ENCODE assay signal across 21 cellular contexts in the genomic region with DNA sequence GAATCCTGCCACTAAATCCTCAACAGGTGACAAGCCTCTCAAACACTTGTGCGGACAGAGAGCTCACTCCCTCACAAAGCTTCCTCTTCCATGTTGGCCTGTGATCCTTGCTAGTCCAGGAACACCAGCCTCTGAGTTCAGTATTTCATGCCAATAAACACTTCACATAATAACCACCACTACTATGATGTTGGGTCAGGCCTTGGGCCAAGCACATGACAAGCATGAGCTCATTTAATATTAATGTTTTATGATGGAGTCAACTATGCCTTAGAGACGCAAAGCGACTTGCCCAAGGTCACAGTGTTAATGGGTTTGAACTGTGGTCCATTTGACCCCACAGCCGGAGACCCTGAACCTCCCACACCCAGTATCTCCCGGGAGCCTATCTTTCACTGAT.
DNase-seq lines count a peak whose midpoint lies in the region; ATAC-seq and TF ChIP-seq lines count a peak whose summit lies in the region.
"Had no signal": no experiment of that assay in that cellular context is flagged by ENCODE, and none has a peak within 500 bp of the region (broad histone marks: within the 10 kb centered on the region; RNA-seq: fewer than 3 reads in every experiment).

No MANE protein-coding gene starts in this region.

- H3K27me3 ChIP-seq in suprapubic skin = no peaks in the 10 kb centered on the region
- H3K27me3 ChIP-seq in CD8-positive, alpha-beta memory T cell (ENCODE audit: insufficient read depth, low read length, poor library complexity, severe bottlenecking) = no peaks in the 10 kb centered on the region
- H3K27me3 ChIP-seq: SJCRH30 had no signal

- DNase-seq in fibroblast of villous mesenchyme (ENCODE audit: low read depth) (peak; percentile 32), mucosa of descending colon (no peak), suprapubic skin (ENCODE audit: low spot score in 2 of 2) (peak in 1 of 2 donors; percentile 76), LoVo (ENCODE audit: low spot score) (no peak), NOMO-1 (lab: John Stamatoyannopoulos, UW; ENCODE audit: unreplicated experiment in 2 of 2) (no peak)
- no peak for DNase-seq in CD8-positive, alpha-beta memory T cell
- DNase-seq: activated CD4-positive, alpha-beta memory T cell treated with anti-CD3 and anti-CD28 coated beads, Interleukin-2, amount 10 ng/mL, durations not matched to agents 7 days and 5 days; activated naive CD4-positive, alpha-beta T cell treated with anti-CD3 and anti-CD28 coated beads, Interleukin-2, amount 10 ng/mL, durations not matched to agents 7 days and 5 days; activated T-cell treated with anti-CD3 and anti-CD28 coated beads, Interleukin-2, amount 50 U/mL, for 1 hour; DMS79; effector memory CD4-positive, alpha-beta T cell; hippocampal formation; NCI-H524 treated with DMSO at 0.1 percent for 48 hours; SJCRH30; T-helper 17 cell had no signal

- H3K4me1 ChIP-seq in HEK293 (ENCODE audit: control insufficient read depth, insufficient read depth, low read length) (no peaks in the 10 kb centered on the region), mucosa of descending colon (ENCODE audit: low read depth) (no peaks in the 10 kb centered on the region), suprapubic skin (peaks cover 55% of the 10 kb centered on the region)
- no peaks in the 10 kb centered on the region for H3K4me1 ChIP-seq in CD8-positive, alpha-beta memory T cell (ENCODE audit: insufficient read depth, low read length)
- H3K4me1 ChIP-seq: SJCRH30 had no signal

- POLR2A ChIA-PET in HEK293 (lab: Yijun Ruan, JAX) = interaction anchor here (0.5 kb wide), 1 partner anchor 68 kb away, joined by 5 read pairs; no protein-coding TSS in a partner anchor
- POLR2A ChIA-PET in CD8-positive, alpha-beta memory T cell (lab: Charles Lee) = no interaction called here

- H3K36me3 ChIP-seq in HEK293 (ENCODE audit: control insufficient read depth in 2 of 2, insufficient read depth in 1 of 2, low read length in 2 of 2) (no peaks in the 10 kb centered on the region), mucosa of descending colon (ENCODE audit: low read depth) (no peaks in the 10 kb centered on the region), suprapubic skin (no peaks in the 10 kb centered on the region)
- no peaks in the 10 kb centered on the region for H3K36me3 ChIP-seq in CD8-positive, alpha-beta memory T cell (ENCODE audit: insufficient read depth, low read length)
- H3K36me3 ChIP-seq: SJCRH30 had no signal

- no peak overlapping the region for H3K4me3 Mint-ChIP-seq in CD8-positive, alpha-beta memory T cell
- H3K4me3 Mint-ChIP-seq: activated CD4-positive, alpha-beta memory T cell treated with anti-CD3 and anti-CD28 coated beads, Interleukin-2, amount 10 ng/mL, durations not matched to agents 7 days and 5 days; activated naive CD4-positive, alpha-beta T cell treated with anti-CD3 and anti-CD28 coated beads, Interleukin-2, amount 10 ng/mL, durations not matched to agents 7 days and 5 days; mesothelial cell of epicardium; neural crest cell; stimulated activated memory B cell treated with anti-CD40 and anti-IgM and Interleukin-4, amounts not matched to agents 10 μg/mL and 1 μg/mL and 100 μg/mL, for 72 hours; T-helper 17 cell had no signal

- no peak for TF ChIP-seq EP300 in suprapubic skin (IDR thresholded peaks at IDR 0.05)

- peaks cover 0 to 5% (median 0%) of the 10 kb centered on the region in 3 donors for H3K4me1 Mint-ChIP-seq in CD8-positive, alpha-beta memory T cell
- H3K4me1 Mint-ChIP-seq: activated CD4-positive, alpha-beta memory T cell treated with anti-CD3 and anti-CD28 coated beads, Interleukin-2, amount 10 ng/mL, durations not matched to agents 7 days and 5 days; activated naive CD4-positive, alpha-beta T cell treated with anti-CD3 and anti-CD28 coated beads, Interleukin-2, amount 10 ng/mL, durations not matched to agents 7 days and 5 days; T-helper 17 cell had no signal

- H3K9me3 ChIP-seq in HEK293 (ENCODE audit: control insufficient read depth, insufficient read depth, low read depth, low read length) (no peaks in the 10 kb centered on the region), mucosa of descending colon (no peaks in the 10 kb centered on the region), suprapubic skin (no peaks in the 10 kb centered on the region)
- no peaks in the 10 kb centered on the region for H3K9me3 ChIP-seq in CD8-positive, alpha-beta memory T cell (ENCODE audit: low read length)
- H3K9me3 ChIP-seq: SJCRH30 had no signal

- WGBS in suprapubic skin = 26% methylated on average over 5 of the region's 5 CpGs

- ATAC-seq in mucosa of descending colon (peak; percentile 31), GM21717 (IDR thresholded peaks at IDR 0.05; ENCODE audit: unreplicated experiment) (no peak)
- ATAC-seq: stimulated activated memory B cell treated with anti-CD40 and anti-IgM and Interleukin-4, amounts not matched to agents 10 μg/mL and 1 μg/mL and 100 μg/mL, for 72 hours; T-helper 17 cell had no signal

- H3K36me3 Mint-ChIP-seq in CD8-positive, alpha-beta memory T cell = peaks cover 0 to 10% (median 4%) of the 10 kb centered on the region in 3 donors
- H3K36me3 Mint-ChIP-seq: activated naive CD4-positive, alpha-beta T cell treated with anti-CD3 and anti-CD28 coated beads, Interleukin-2, amount 10 ng/mL, durations not matched to agents 7 days and 5 days; stimulated activated memory B cell treated with anti-CD40 and anti-IgM and Interleukin-4, amounts not matched to agents 10 μg/mL and 1 μg/mL and 100 μg/mL, for 72 hours had no signal

- H3K27me3 Mint-ChIP-seq in CD8-positive, alpha-beta memory T cell = peaks cover 0 to 5% of the 10 kb centered on the region in 2 donors
- H3K27me3 Mint-ChIP-seq: activated CD4-positive, alpha-beta memory T cell treated with anti-CD3 and anti-CD28 coated beads, Interleukin-2, amount 10 ng/mL, durations not matched to agents 7 days and 5 days; activated naive CD4-positive, alpha-beta T cell treated with anti-CD3 and anti-CD28 coated beads, Interleukin-2, amount 10 ng/mL, durations not matched to agents 7 days and 5 days had no signal

- no peak overlapping the region for H3K4me3 ChIP-seq in HEK293 (ENCODE audit: low read depth, low read length)
- no peak overlapping the region for H3K4me3 ChIP-seq in fibroblast of villous mesenchyme (ENCODE audit: low read depth, low read length)
- H3K4me3 ChIP-seq in mucosa of descending colon = no peak overlapping the region
- no peak overlapping the region for H3K4me3 ChIP-seq in suprapubic skin
- H3K4me3 ChIP-seq in CD8-positive, alpha-beta memory T cell (ENCODE audit: low read length) = no peak overlapping the region
- H3K4me3 ChIP-seq: SJCRH30 had no signal

- intact Hi-C loops in mucosa of descending colon (cut with DNase I, micrococcal nuclease) = no loop called here

- no peak for TF ChIP-seq POLR2A in suprapubic skin (IDR thresholded peaks at IDR 0.05)

- peak overlapping the region in 1 of 8 donors; percentile 72 for H3K27ac Mint-ChIP-seq in CD8-positive, alpha-beta memory T cell
- H3K27ac Mint-ChIP-seq: activated CD4-positive, alpha-beta memory T cell treated with anti-CD3 and anti-CD28 coated beads, Interleukin-2, amount 10 ng/mL, durations not matched to agents 7 days and 5 days; activated naive CD4-positive, alpha-beta T cell treated with anti-CD3 and anti-CD28 coated beads, Interleukin-2, amount 10 ng/mL, durations not matched to agents 7 days and 5 days; stimulated activated memory B cell treated with anti-CD40 and anti-IgM and Interleukin-4, amounts not matched to agents 10 μg/mL and 1 μg/mL and 100 μg/mL, for 72 hours; T-helper 17 cell had no signal

- TF ChIP-seq CTCF in HEK293 (tag by site-specific recombination; IDR thresholded peaks at IDR 0.05) (no peak), fibroblast of villous mesenchyme (IDR thresholded peaks at IDR 0.05; ENCODE audit: insufficient read depth, low read depth, low read length) (no peak), mucosa of descending colon (IDR thresholded peaks at IDR 0.05) (no peak), suprapubic skin (IDR thresholded peaks at IDR 0.05) (no peak)

- H3K9me3 Mint-ChIP-seq in CD8-positive, alpha-beta memory T cell = peaks cover 0 to 4% (median 0%) of the 10 kb centered on the region in 5 donors
- H3K9me3 Mint-ChIP-seq: activated CD4-positive, alpha-beta memory T cell treated with anti-CD3 and anti-CD28 coated beads, Interleukin-2, amount 10 ng/mL, durations not matched to agents 7 days and 5 days; activated naive CD4-positive, alpha-beta T cell treated with anti-CD3 and anti-CD28 coated beads, Interleukin-2, amount 10 ng/mL, durations not matched to agents 7 days and 5 days had no signal

- H3K27ac ChIP-seq in HEK293 (ENCODE audit: extremely low read depth, low read depth, low read length) = no peak overlapping the region
- H3K27ac ChIP-seq in suprapubic skin = peak overlapping the region; percentile 77
- no peak overlapping the region for H3K27ac ChIP-seq in CD8-positive, alpha-beta memory T cell (ENCODE audit: low read depth, low read length)
- H3K27ac ChIP-seq: C4-2B, SJCRH30 had no signal

- CTCF ChIA-PET in HEK293 (lab: Yijun Ruan, JAX) = interaction anchor here (0.5 to 1.4 kb wide), 2 partner anchors 37 to 157 kb away, joined by 3 to 4 read pairs; no protein-coding TSS in a partner anchor
- CTCF ChIA-PET in CD8-positive, alpha-beta memory T cell (lab: Charles Lee) = no interaction called here

TF ChIP-seq in HEK293, 187 proteins besides CTCF, POLR2A, EP300 and RAD21:
- peak; percentile 66 for TF ChIP-seq SCRT2 (tag by site-specific recombination; IDR thresholded peaks at IDR 0.05)
- TF ChIP-seq, protein P1, sequence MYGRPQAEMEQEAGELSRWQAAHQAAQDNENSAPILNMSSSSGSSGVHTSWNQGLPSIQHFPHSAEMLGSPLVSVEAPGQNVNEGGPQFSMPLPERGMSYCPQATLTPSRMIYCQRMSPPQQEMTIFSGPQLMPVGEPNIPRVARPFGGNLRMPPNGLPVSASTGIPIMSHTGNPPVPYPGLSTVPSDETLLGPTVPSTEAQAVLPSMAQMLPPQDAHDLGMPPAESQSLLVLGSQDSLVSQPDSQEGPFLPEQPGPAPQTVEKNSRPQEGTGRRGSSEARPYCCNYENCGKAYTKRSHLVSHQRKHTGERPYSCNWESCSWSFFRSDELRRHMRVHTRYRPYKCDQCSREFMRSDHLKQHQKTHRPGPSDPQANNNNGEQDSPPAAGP (tag by site-specific recombination; IDR thresholded peaks at IDR 0.05) = no peak
